ENCODE assay signal across 22 cellular contexts in the genomic region with DNA sequence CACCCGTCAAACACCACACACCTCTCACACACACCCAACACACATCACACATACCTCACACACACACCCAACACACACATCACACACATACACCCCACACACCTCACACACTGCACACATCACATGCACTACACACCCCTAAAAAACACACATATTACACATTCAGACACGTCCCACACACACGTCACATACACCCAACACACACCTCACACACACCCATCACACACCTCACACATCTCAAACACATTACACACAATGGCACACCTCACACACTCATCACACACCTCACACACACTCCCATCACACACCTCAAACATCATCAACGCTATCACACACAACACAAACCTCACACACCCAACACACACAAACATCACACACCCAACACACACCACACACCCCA.
"Had no signal": no experiment of that assay in that cellular context is flagged by ENCODE, and none has a peak within 500 bp of the region (broad histone marks: within the 10 kb centered on the region; RNA-seq: fewer than 3 reads in every experiment).

No MANE protein-coding gene starts in this region.

- FAIRE-seq: kidney, pancreas had no signal

- H3K27me3 ChIP-seq: esophagus squamous epithelium, gastroesophageal sphincter, neural progenitor cell, pancreas, suprapubic skin, thyroid gland, upper lobe of left lung, vagina had no signal

- H3K36me3 ChIP-seq: esophagus squamous epithelium, gastroesophageal sphincter, neural progenitor cell, pancreas, suprapubic skin, thyroid gland, upper lobe of left lung, vagina had no signal

- H3K9me3 ChIP-seq: gastroesophageal sphincter, pancreas, suprapubic skin, thyroid gland, upper lobe of left lung, vagina had no signal

- H2AFZ ChIP-seq: neural progenitor cell had no signal

- H3K9ac ChIP-seq: neural progenitor cell had no signal

- H3K27ac ChIP-seq: gastroesophageal sphincter, neural progenitor cell, pancreas, suprapubic skin, thyroid gland, upper lobe of left lung, vagina had no signal

- H3K4me2 ChIP-seq: neural progenitor cell, smooth muscle cell had no signal

- ATAC-seq: gastroesophageal sphincter; left colon; left ventricle myocardium superior; natural killer cell treated with Interleukin-12 subunit alpha and Interleukin-12 subunit beta and Interleukin-15 and Interleukin-18, amount 100 ng/mL, for 72 hours; pancreas; stimulated activated naive CD8-positive, alpha-beta T cell treated with anti-CD3 and anti-CD28 coated beads, Interleukin-15, Interleukin-2, amounts not matched to agents 100 U/mL and 50 U/mL, for 24 hours had no signal

- H3K4me3 ChIP-seq: esophagus squamous epithelium, gastroesophageal sphincter, lung, neural progenitor cell, pancreas, smooth muscle cell, suprapubic skin, thyroid gland, upper lobe of left lung, vagina had no signal

- H3K4me1 ChIP-seq: gastroesophageal sphincter, neural progenitor cell, pancreas, upper lobe of left lung had no signal

- DNase-seq: dermis blood vessel endothelial cell; esophagus squamous epithelium; foreskin fibroblast; glutamatergic neuron; kidney; left colon; left ventricle myocardium superior; mesenchymal stem cell; midbrain; nucleus accumbens; stimulated activated CD4-positive, alpha-beta T cell treated with anti-CD3 and anti-CD28 coated beads, Interleukin-2, amount 100 ng/mL, for 48 hours; stimulated activated naive CD8-positive, alpha-beta T cell treated with anti-CD3 and anti-CD28 coated beads, Interleukin-15, Interleukin-2, amounts not matched to agents 100 U/mL and 50 U/mL, for 24 hours; thyroid gland had no signal
